Comparison of ENCODE assay signal across 8 cellular contexts in the genomic region with DNA sequence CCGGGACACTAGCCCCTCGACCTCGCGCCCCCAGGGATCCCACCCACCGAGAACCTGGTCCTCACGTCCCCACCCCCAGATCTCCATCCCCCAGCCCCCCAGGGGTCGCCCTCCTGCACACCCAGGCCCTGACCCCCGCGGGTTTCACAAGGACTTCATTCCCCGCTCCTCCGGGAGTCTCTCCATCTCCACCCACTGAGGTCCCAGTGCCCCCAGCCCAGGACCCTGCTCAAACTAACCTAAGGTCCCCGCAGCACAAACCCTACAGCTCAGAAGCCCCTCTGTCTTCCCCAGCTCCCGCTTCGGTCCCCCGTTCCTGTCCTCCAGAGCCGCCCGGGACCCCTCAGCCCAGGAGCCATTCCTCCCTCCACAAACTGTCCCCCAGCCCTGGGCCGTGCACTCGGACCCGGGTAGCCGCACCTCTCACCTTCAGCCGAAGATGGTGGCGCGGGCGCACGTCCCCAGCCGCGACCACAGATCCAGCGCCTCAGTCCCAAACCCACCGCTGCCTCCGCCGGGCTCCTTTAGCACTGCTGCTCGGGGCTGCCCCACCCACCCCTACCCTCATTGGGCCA. TPM values are rescaled to one million over a fixed set of nuclear protein-coding genes. Genes with fewer than 3 reads are reported as not detected.
DNase-seq lines count a peak whose midpoint lies in the region; ATAC-seq, FAIRE-seq and TF ChIP-seq lines count a peak whose summit lies in the region.

A gene (minus strand): TSS at position 499 of the 575 bp plus-strand sequence. CDS start 7,479 bp downstream, outside the sequence.

- H3K36me3 ChIP-seq in K562 (ENCODE audit: control insufficient read depth, insufficient read depth, low read length) (peaks cover 12% of the 10 kb centered on the region; the same call in 2 of the 3 replicates), keratinocyte (ENCODE audit: control insufficient read depth in 2 of 2, extremely low read depth in 1 of 2, insufficient read depth in 2 of 2, low read length in 2 of 2) (no peaks in the 10 kb centered on the region)

- peak within 1 kb of the TSS; percentile 96 for H2AFZ ChIP-seq in K562 (ENCODE audit: low read depth, low read length)
- H2AFZ ChIP-seq in keratinocyte (ENCODE audit: control insufficient read depth, low read length), result peak within 1 kb of the TSS; percentile 95

- peak within 1 kb of the TSS; percentile 82 for H3K4me2 ChIP-seq in K562 (ENCODE audit: insufficient read depth, low read length)
- H3K4me2 ChIP-seq in keratinocyte (ENCODE audit: control insufficient read depth, extremely low read depth, insufficient read depth, low read depth, low read length), result peak within 1 kb of the TSS; percentile 82

- in situ Hi-C loops in K562 (cut with MboI), result no loop called here

- H3K9me1 ChIP-seq in K562 (ENCODE audit: control insufficient read depth, insufficient read depth, low read length) (no peaks in the 10 kb centered on the region), keratinocyte (ENCODE audit: control insufficient read depth, extremely low read depth, insufficient read depth, low read length) (no peaks in the 10 kb centered on the region)

- peak within 1 kb of the TSS; percentile 91 for H3K27ac ChIP-seq in K562 (ENCODE audit: extremely low read depth, low read depth, low read length)
- H3K27ac ChIP-seq in keratinocyte (ENCODE audit: control insufficient read depth, insufficient read depth, low read length), result peak within 1 kb of the TSS; percentile 75

- peaks cover 0 to 2% of the 10 kb centered on the region in 2 donors for H3K36me3 Mint-ChIP-seq in activated T-cell treated with anti-CD3 and anti-CD28 coated beads, Interleukin-2, amount 50 U/mL, for 72 hours (ENCODE audit: insufficient read depth in 2 of 2)

- no peak for TF ChIP-seq EP300 in K562 (IDR thresholded peaks at IDR 0.05; ENCODE audit: low read length)

- POLR2A ChIA-PET in K562 (lab: Yijun Ruan, JAX), result interaction anchor here (0.6 to 0.7 kb wide), 4 partner anchors 8 to 553 kb away, joined by 3 to 4 read pairs (median 3); no protein-coding TSS in a partner anchor

- TF ChIP-seq CTCF in K562 (IDR thresholded peaks at IDR 0.05 in 2 of 3, conservative IDR thresholded peaks at IDR 0.05 in 1 of 3; ENCODE audit: insufficient read depth in 2 of 3, low read depth in 1 of 3, low read length in 3 of 3) (peak in 2 of 3 experiments; percentile 18 to 20; a peak in 1 of 6 replicates), keratinocyte (optimal IDR thresholded peaks at IDR 0.05 in 1 of 3, IDR thresholded peaks at IDR 0.05 in 1 of 3, conservative IDR thresholded peaks at IDR 0.05 in 1 of 3; ENCODE audit: extremely low read depth in 1 of 3, insufficient read depth in 2 of 3, low read length in 3 of 3) (no peak)

- H3K27ac Mint-ChIP-seq in activated T-cell treated with anti-CD3 and anti-CD28 coated beads, Interleukin-2, amount 50 U/mL, for 72 hours, result no peak within 1 kb of the TSS
- H3K27ac Mint-ChIP-seq in stimulated activated naive CD8-positive, alpha-beta T cell treated with anti-CD3 and anti-CD28 coated beads, Interleukin-15, amount 100 ng/mL, for 72 hours, result peak within 1 kb of the TSS; percentile 91 to 96

- dilution Hi-C loops in keratinocyte (cut with MboI; ENCODE audit: extremely low pct_ligation_motif_present, low sequenced_read_pairs), result loop anchor here (25.0 kb wide), 1 partner anchor 107 kb away; a partner anchor contains a TSS

- peaks cover 16% of the 10 kb centered on the region; the same call in 1 of the 2 replicates for H4K20me1 ChIP-seq in K562 (replicated peaks; ENCODE audit: control insufficient read depth, insufficient read depth, low read length)
- no peaks in the 10 kb centered on the region for H4K20me1 ChIP-seq in keratinocyte (ENCODE audit: control insufficient read depth, extremely low read depth, insufficient read depth, low read length)

- H3K9ac ChIP-seq in K562 (ENCODE audit: insufficient read depth in 1 of 2, low read depth in 2 of 2, low read length in 2 of 2) (peak within 1 kb of the TSS; percentile 78 to 94), keratinocyte (ENCODE audit: control insufficient read depth, extremely low read depth, insufficient read depth, low read length) (peak within 1 kb of the TSS; percentile 85)

- peak; percentile 53 for TF ChIP-seq POLR2A in K562 (conservative IDR thresholded peaks at IDR 0.05)

- peaks cover 34% of the 10 kb centered on the region for H3K27me3 Mint-ChIP-seq in activated T-cell treated with anti-CD3 and anti-CD28 coated beads, Interleukin-2, amount 50 U/mL, for 72 hours (ENCODE audit: low read depth)
- H3K27me3 Mint-ChIP-seq in stimulated activated naive CD8-positive, alpha-beta T cell treated with anti-CD3 and anti-CD28 coated beads, Interleukin-15, amount 100 ng/mL, for 72 hours, result peaks cover 62% of the 10 kb centered on the region

- FAIRE-seq in K562 (lab: Jason Lieb, UNC), result no peak
- no peak for FAIRE-seq in keratinocyte (lab: Jason Lieb, UNC)

- CTCF ChIA-PET in K562 (lab: Yijun Ruan, JAX; ENCODE audit: low intra/inter-chr PET ratio), result no interaction called here

- TF ChIP-seq RAD21 in K562 (CRISPR knock-in tag; conservative IDR thresholded peaks at IDR 0.05 in 1 of 2, IDR thresholded peaks at IDR 0.05 in 1 of 2), result 0 out of 4 replicates have a peak, but pooled peaks of 1 of the 2 experiments have one; percentile 6

- intact Hi-C loops in K562 (cut with micrococcal nuclease), result no loop called here

- peak within 1 kb of the TSS; percentile 84 for H3K4me3 ChIP-seq in K562
- peak within 1 kb of the TSS; percentile 86 to 96 (median 96) for H3K4me3 ChIP-seq in keratinocyte (ENCODE audit: control insufficient read depth in 2 of 3, extremely low read depth in 1 of 3, insufficient read depth in 2 of 3, low read depth in 1 of 3, low read length in 3 of 3)

- no peak for ATAC-seq in activated T-cell treated with anti-CD3 and anti-CD28 coated beads, Interleukin-2, amount 50 U/mL, for 72 hours (replicated peaks in 1 of 2)
- ATAC-seq in K562 (no peak), GM19395 (IDR thresholded peaks at IDR 0.05; ENCODE audit: unreplicated experiment) (no peak), GM21723 (IDR thresholded peaks at IDR 0.05; ENCODE audit: unreplicated experiment) (no peak), GM18502 (IDR thresholded peaks at IDR 0.05; ENCODE audit: poor library complexity, unreplicated experiment) (no peak)
- ATAC-seq in stimulated activated naive CD8-positive, alpha-beta T cell treated with anti-CD3 and anti-CD28 coated beads, Interleukin-15, amount 100 ng/mL, for 72 hours, result no peak

- DNase-seq in activated T-cell treated with anti-CD3 and anti-CD28 coated beads, Interleukin-2, amount 50 U/mL, for 72 hours, result no peak
- DNase-seq in activated T-cell treated with anti-CD3 and anti-CD28 coated beads, Interleukin-2, amount 50 U/mL, for 1 hour, result no peak
- peak in 2 of 4 experiments; percentile 31 to 32 for DNase-seq in K562 (ENCODE audit: extremely low read depth in 1 of 4, low spot score in 3 of 4)
- DNase-seq in keratinocyte (ENCODE audit: low read depth, low spot score), result no peak
- DNase-seq in stimulated activated naive CD8-positive, alpha-beta T cell treated with anti-CD3 and anti-CD28 coated beads, Interleukin-15, amount 100 ng/mL, for 72 hours, result no peak

- BruUV-seq in K562 (replicated peaks; lab: Mats Ljungman, UMichigan), result no TSS peak

- 3% methylated on average over 5 of the region's 33 CpGs for WGBS in K562 (ENCODE audit: insufficient coverage, low coverage, missing lambda C conversion rate)

- H3K4me1 Mint-ChIP-seq in activated T-cell treated with anti-CD3 and anti-CD28 coated beads, Interleukin-2, amount 50 U/mL, for 72 hours (ENCODE audit: low read depth), result peaks cover 15% of the 10 kb centered on the region
- peaks cover 27% of the 10 kb centered on the region for H3K4me1 Mint-ChIP-seq in stimulated activated naive CD8-positive, alpha-beta T cell treated with anti-CD3 and anti-CD28 coated beads, Interleukin-15, amount 100 ng/mL, for 72 hours

- H3K9me3 Mint-ChIP-seq in activated T-cell treated with anti-CD3 and anti-CD28 coated beads, Interleukin-2, amount 50 U/mL, for 72 hours, result no peaks in the 10 kb centered on the region
- H3K9me3 Mint-ChIP-seq in stimulated activated naive CD8-positive, alpha-beta T cell treated with anti-CD3 and anti-CD28 coated beads, Interleukin-15, amount 100 ng/mL, for 72 hours, result no peaks in the 10 kb centered on the region

- H3K9me3 ChIP-seq in K562 (replicated peaks; ENCODE audit: control insufficient read depth, insufficient read depth, low read depth, low read length), result no peaks in the 10 kb centered on the region
- no peaks in the 10 kb centered on the region for H3K9me3 ChIP-seq in keratinocyte (ENCODE audit: control insufficient read depth, low read depth, low read length)

- H3K79me2 ChIP-seq in K562 (ENCODE audit: control insufficient read depth, insufficient read depth, low read length) (peaks cover 52% of the 10 kb centered on the region), keratinocyte (ENCODE audit: control insufficient read depth, insufficient read depth, low read length) (peaks cover 34% of the 10 kb centered on the region)

- H3K4me1 ChIP-seq in K562 (replicated peaks in 1 of 2; ENCODE audit: control insufficient read depth in 2 of 2, insufficient read depth in 2 of 2, low read length in 2 of 2), result peaks cover 17 to 18% of the 10 kb centered on the region in 2 experiments; a peak in 4 of 5 replicates
- H3K4me1 ChIP-seq in keratinocyte (ENCODE audit: control insufficient read depth, extremely low read depth, insufficient read depth, low read length), result peaks cover 10% of the 10 kb centered on the region

- H3K27me3 ChIP-seq in K562 (ENCODE audit: control insufficient read depth in 2 of 2, insufficient read depth in 2 of 2, low read length in 2 of 2) (no peaks in the 10 kb centered on the region), keratinocyte (ENCODE audit: control insufficient read depth, extremely low read depth, insufficient read depth, low read length) (no peaks in the 10 kb centered on the region)

- peak within 1 kb of the TSS; percentile 95 to 99 for H3K4me3 Mint-ChIP-seq in activated T-cell treated with anti-CD3 and anti-CD28 coated beads, Interleukin-2, amount 50 U/mL, for 72 hours
- H3K4me3 Mint-ChIP-seq in stimulated activated naive CD8-positive, alpha-beta T cell treated with anti-CD3 and anti-CD28 coated beads, Interleukin-15, amount 100 ng/mL, for 72 hours, result peak within 1 kb of the TSS; percentile 98

RNA-seq across cellular contexts. Expression of the gene that starts here (rescaled TPM):
- total RNA-seq in activated T-cell treated with anti-CD3 and anti-CD28 coated beads, Interleukin-2, amount 50 U/mL, for 72 hours, result 10 to 100 TPM in 1 of 2 donors, 1 to 10 TPM in 1; 7.6 to 23.7 TPM
- 67.4 and 250 TPM in 2 replicates for total RNA-seq in K562 (2011; cell fraction: chromatin; rRNA removed; ENCODE audit: low replicate concordance)
- 31.9 and 47.6 TPM in 2 replicates for total RNA-seq in K562 (2011; cell fraction: nucleolus; rRNA removed)
- total RNA-seq in K562 (2011; cell fraction: nucleoplasm; rRNA removed), result 49.3 and 53.9 TPM in 2 replicates
- total RNA-seq in K562 (2014; rRNA removed) (83.7 and 92.6 TPM in 2 replicates), K562 (2014; rRNA removed; fragmentation: Illumina TruSeq; extraction: Trizol) (41.3 and 48.4 TPM in 2 replicates), K562 (2015; rRNA removed; fragmentation: Illumina TruSeq; extraction: Trizol) (38.5 and 39.7 TPM in 2 replicates), K562 (2021) (90.1 and 95.3 TPM in 2 replicates)
- polyA plus RNA-seq in K562 (2011; rRNA removed) (34.6 and 38.8 TPM in 2 replicates), K562 (2014; fragmentation: Illumina TruSeq; extraction: Trizol) (59.0 and 68.9 TPM in 2 replicates), K562 (2014; fragmentation: Nextera tagmentation; extraction: Ambion mirVana) (10 to 100 TPM; 16.3 to 26.1 TPM), K562 (2014; rRNA removed) (38.7 and 39.3 TPM in 2 replicates), keratinocyte (17.0 to 26.2 TPM (median 21.2 TPM) in 3 replicates)
- 27.1 and 27.6 TPM in 2 replicates for polyA plus RNA-seq in K562 (2011; cell fraction: cytosol; rRNA removed)
- 41.9 and 53.7 TPM in 2 replicates for polyA plus RNA-seq in K562 (2011; cell fraction: nucleus; rRNA removed)
- 35.6 and 48.6 TPM in 2 replicates for polyA plus RNA-seq in K562 (2012)
- 95.5 and 107 TPM in 2 replicates for polyA minus RNA-seq in K562 (2011; rRNA and poly(A)+ RNA removed)
- polyA minus RNA-seq in K562 (2011; cell fraction: cytosol; rRNA and poly(A)+ RNA removed), result 77.2 and 89.1 TPM in 2 replicates
- 28.9 and 59.1 TPM in 2 replicates for polyA minus RNA-seq in K562 (2011; cell fraction: nucleus; rRNA and poly(A)+ RNA removed)
- 21.1 TPM for polyA plus RNA-seq in keratinocyte (2011; ENCODE audit: low read depth)
- 11.9 and 13.4 TPM in 2 replicates for polyA plus RNA-seq in keratinocyte (2011; cell fraction: cytosol; rRNA removed)
- 31.3 and 31.4 TPM in 2 replicates for polyA plus RNA-seq in keratinocyte (2011; cell fraction: nucleus; rRNA removed)
- polyA plus RNA-seq in keratinocyte (2012; ENCODE audit: low replicate concordance), result 9.0 and 29.0 TPM in 2 replicates
- polyA minus RNA-seq in keratinocyte, result 43.3 to 55.5 TPM (median 52.8 TPM) in 3 replicates
- 36.8 TPM for polyA minus RNA-seq in keratinocyte (2011; cell fraction: cytosol; rRNA and poly(A)+ RNA removed)
- 33.9 and 63.4 TPM in 2 replicates for polyA minus RNA-seq in keratinocyte (2011; cell fraction: nucleus; rRNA and poly(A)+ RNA removed)

Comparison
In these comparisons a context has a peak if more than half of its experiments do, and no peak if none do; other contexts are left out.
1. CTCF ChIP-seq: peak in K562 (2 of 3); none in keratinocyte (0 of 3).